In genomic region chr17:31404028-31404949, GRCh38 we compare ENCODE assay signal across 21 cellular contexts. TPM values are rescaled to one million over a fixed set of nuclear protein-coding genes. Genes with fewer than 3 reads are reported as not detected.
DNase-seq lines count a peak whose midpoint lies in the region; ATAC-seq and TF ChIP-seq lines count a peak whose summit lies in the region.
"Had no signal": no experiment of that assay in that cellular context is flagged by ENCODE, and none has a peak within 500 bp of the region (broad histone marks: within the 10 kb centered on the region; RNA-seq: fewer than 3 reads in every experiment).

No MANE protein-coding gene starts in this region.

- intact Hi-C loops in PC-3 (cut with micrococcal nuclease) (no loop called here), posterior vena cava (cut with DNase I) (no loop called here), prostate gland (cut with DNase I) (no loop called here)

- H3K4me1 ChIP-seq in PC-3 (ENCODE audit: insufficient read depth, low read length) (no peaks in the 10 kb centered on the region), prostate gland (replicated peaks) (no peaks in the 10 kb centered on the region)
- H3K4me1 ChIP-seq: BE2C, esophagus squamous epithelium, tibial artery had no signal

- no peaks in the 10 kb centered on the region for H4K20me1 ChIP-seq in PC-3 (ENCODE audit: low read length)

- no peaks in the 10 kb centered on the region for H3F3A ChIP-seq in PC-3 (ENCODE audit: low read length, unreplicated experiment)

- CTCF ChIA-PET in PC-3 (lab: Charles Lee) = interaction anchor here (0.7 kb wide), 1 partner anchor 15 kb away, joined by 5 read pairs; no protein-coding TSS in a partner anchor

- H3K9me3 ChIP-seq in PC-3 (ENCODE audit: low read length) (no peaks in the 10 kb centered on the region), prostate gland (no peaks in the 10 kb centered on the region)
- H3K9me3 ChIP-seq: BE2C, esophagus squamous epithelium, tibial artery had no signal

- no peak for TF ChIP-seq CTCF in PC-3 (conservative IDR thresholded peaks at IDR 0.05; ENCODE audit: low read depth, low read length)
- TF ChIP-seq CTCF in coronary artery (IDR thresholded peaks at IDR 0.05) = no peak
- TF ChIP-seq CTCF in prostate gland (IDR thresholded peaks at IDR 0.05) = no peak

- no peak overlapping the region for H3K9ac ChIP-seq in PC-3 (ENCODE audit: low read length)

- H3K9me2 ChIP-seq in PC-3 (replicated peaks; ENCODE audit: low read length) = no peaks in the 10 kb centered on the region

- H3K27me3 ChIP-seq in PC-3 (ENCODE audit: low read length) = no peaks in the 10 kb centered on the region
- H3K27me3 ChIP-seq in prostate gland (replicated peaks; ENCODE audit: insufficient read depth) = no peaks in the 10 kb centered on the region
- H3K27me3 ChIP-seq: BE2C had no signal

- ATAC-seq in PC-3 (no peak), GM18909 (IDR thresholded peaks at IDR 0.05; ENCODE audit: poor library complexity, unreplicated experiment) (no peak)
- ATAC-seq: activated naive CD4-positive, alpha-beta T cell treated with anti-CD3 and anti-CD28 coated beads, Interleukin-2, amount 50 U/mL, for 72 hours had no signal

- H3K4me3 ChIP-seq in PC-3 (ENCODE audit: low read length) (no peak overlapping the region), coronary artery (no peak overlapping the region), prostate gland (no peak overlapping the region)
- H3K4me3 ChIP-seq: esophagus squamous epithelium, tibial artery had no signal

- WGBS in prostate gland = 83% methylated on average over 19 of the region's 19 CpGs

- POLR2A ChIA-PET in PC-3 (lab: Charles Lee; ENCODE audit: unreplicated experiment) = no interaction called here

- DNase-seq in Kasumi-1 (lab: John Stamatoyannopoulos, UW) = peak; percentile 17 to 37
- peak; percentile 29 for DNase-seq in PC-3
- DNase-seq in coronary artery (ENCODE audit: low spot score) = peak; percentile 55
- DNase-seq in posterior vena cava (ENCODE audit: low spot score) = peak; percentile 67
- no peak for DNase-seq in prostate gland (ENCODE audit: low spot score)
- DNase-seq in NCI-H446 treated with DMSO at 0.1 percent for 48 hours (lab: John Stamatoyannopoulos, UW) = no peak
- DNase-seq: activated CD4-positive, alpha-beta T cell treated with anti-CD3 and anti-CD28 coated beads for 48 hours; activated T-cell treated with anti-CD3 and anti-CD28 coated beads for 4 hours; BE2C; esophagus squamous epithelium; glutamatergic neuron; GOT3; NCI-H1436 treated with DMSO at 0.1 percent for 48 hours; NCI-H2171 treated with DMSO at 0.1 percent for 48 hours; SHP77; stimulated activated CD4-positive, alpha-beta T cell treated with anti-CD3 and anti-CD28 coated beads, Interleukin-12 subunit alpha, Interleukin-12 subunit beta, amount 100 ng/mL, for 4 hours; stimulated activated naive CD4-positive, alpha-beta T cell; T-helper 9 cell had no signal

- H3K27ac ChIP-seq in PC-3 (ENCODE audit: low read length) (no peak overlapping the region), coronary artery (no peak overlapping the region), prostate gland (no peak overlapping the region)
- H3K27ac ChIP-seq: esophagus squamous epithelium, tibial artery had no signal

- BruUV-seq in PC-3 (replicated peaks; lab: Mats Ljungman, UMichigan) = no TSS peak

- TF ChIP-seq POLR2A in prostate gland (IDR thresholded peaks at IDR 0.05) = no peak

- no peak overlapping the region for H3K4me2 ChIP-seq in PC-3 (ENCODE audit: low read length)

- no peaks in the 10 kb centered on the region for H3K36me3 ChIP-seq in PC-3 (ENCODE audit: low read depth, low read length)
- H3K36me3 ChIP-seq in prostate gland = no peaks in the 10 kb centered on the region
- H3K36me3 ChIP-seq: BE2C, esophagus squamous epithelium, tibial artery had no signal

- H2AFZ ChIP-seq in PC-3 (ENCODE audit: low read length) = no peak overlapping the region

- H3K79me2 ChIP-seq in PC-3 (ENCODE audit: low read length) = no peaks in the 10 kb centered on the region

RNA-seq across cellular contexts. Expression of gene RAB11FIP4, which starts 12.8 kb away (rescaled TPM):
- 4.2 and 4.5 TPM in 2 replicates for total RNA-seq in PC-3 (2014; rRNA removed)
- 1 to 10 TPM in 1 of 2 donors, under 1 TPM in 1; 0.83 to 1.0 TPM for total RNA-seq in posterior vena cava
- 10 to 100 TPM; 22.5 to 30.8 TPM for total RNA-seq in prostate gland

Comparison
In these comparisons a context has a peak if more than half of its experiments do, and no peak if none do; other contexts are left out.
1. DNase-seq: peak in Kasumi-1 (2 of 2), PC-3 (single experiment), coronary artery (single experiment) and posterior vena cava (single experiment); none in prostate gland (single experiment) and NCI-H446 treated with DMSO at 0.1 percent for 48 hours (single experiment).